8 cellular contexts compared by ENCODE assay signal in the genomic region with DNA sequence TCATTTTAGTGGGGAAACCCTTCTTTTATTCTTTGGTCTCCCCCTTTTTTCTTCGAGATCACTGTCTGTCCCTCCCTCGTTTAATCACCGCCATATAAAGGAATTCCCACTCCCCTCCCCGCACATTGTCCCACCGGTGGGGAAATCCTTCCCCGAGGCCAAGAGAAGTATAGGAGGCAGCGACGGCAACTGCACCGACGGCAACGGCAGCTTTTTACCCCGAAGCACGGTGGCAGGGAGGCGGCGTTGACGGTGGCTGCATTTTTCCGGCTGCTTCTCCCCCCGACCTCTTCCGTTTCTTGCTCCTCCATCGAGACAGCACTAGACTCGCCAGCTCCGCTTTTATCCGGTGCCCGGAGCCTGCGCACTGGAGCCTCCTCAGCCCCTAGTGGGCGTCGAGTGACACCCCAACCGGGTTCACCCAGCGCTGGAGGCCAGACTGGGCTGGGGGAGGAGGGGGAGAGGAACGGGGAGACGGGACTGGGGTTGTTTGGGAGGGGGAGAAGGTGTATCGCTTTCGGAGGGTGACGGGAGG. TPM values are rescaled to one million over a fixed set of nuclear protein-coding genes. Genes with fewer than 3 reads are reported as not detected.
DNase-seq lines count a peak whose midpoint lies in the region; ATAC-seq and TF ChIP-seq lines count a peak whose summit lies in the region.

No MANE protein-coding gene starts in this region.

- H3K27me3 Mint-ChIP-seq in CD4-positive, alpha-beta T cell: peaks cover 13% of the 10 kb centered on the region
- H3K27me3 Mint-ChIP-seq in activated CD8-positive, alpha-beta T cell treated with anti-CD3 and anti-CD28 coated beads, Interleukin-2, amount 10 ng/mL, durations not matched to agents 7 days and 5 days (ENCODE audit: low read depth): peaks cover 2% of the 10 kb centered on the region
- H3K27me3 Mint-ChIP-seq in memory B cell: no peaks in the 10 kb centered on the region

- H3K9me3 ChIP-seq in CD4-positive, alpha-beta T cell (ENCODE audit: control insufficient read depth, low read length): no peaks in the 10 kb centered on the region

- H3K4me1 Mint-ChIP-seq in CD4-positive, alpha-beta T cell (ENCODE audit: low read depth): peaks cover 50% of the 10 kb centered on the region
- H3K4me1 Mint-ChIP-seq in activated CD8-positive, alpha-beta T cell treated with anti-CD3 and anti-CD28 coated beads, Interleukin-2, amount 10 ng/mL, durations not matched to agents 7 days and 5 days (ENCODE audit: low read depth): peaks cover 34% of the 10 kb centered on the region
- H3K4me1 Mint-ChIP-seq in memory B cell: peaks cover 27% of the 10 kb centered on the region

- H3K9me3 Mint-ChIP-seq in CD4-positive, alpha-beta T cell: no peaks in the 10 kb centered on the region
- H3K9me3 Mint-ChIP-seq in activated CD8-positive, alpha-beta T cell treated with anti-CD3 and anti-CD28 coated beads, Interleukin-2, amount 10 ng/mL, durations not matched to agents 7 days and 5 days (ENCODE audit: insufficient read depth): no peaks in the 10 kb centered on the region
- H3K9me3 Mint-ChIP-seq in memory B cell: no peaks in the 10 kb centered on the region

- peak overlapping the region; percentile 97 for H3K4me3 Mint-ChIP-seq in CD4-positive, alpha-beta T cell
- peak overlapping the region; percentile 99 for H3K4me3 Mint-ChIP-seq in activated CD8-positive, alpha-beta T cell treated with anti-CD3 and anti-CD28 coated beads, Interleukin-2, amount 10 ng/mL, durations not matched to agents 7 days and 5 days
- peak overlapping the region; percentile 95 for H3K4me3 Mint-ChIP-seq in memory B cell

- CTCF ChIA-PET in CD4-positive, alpha-beta T cell (lab: Charles Lee): interaction anchor here (0.7 to 14.8 kb wide), 12 partner anchors 10 to 89 kb away, joined by 3 to 159 read pairs (median 4); no protein-coding TSS in a partner anchor
- CTCF ChIA-PET in activated CD8-positive, alpha-beta T cell treated with anti-CD3 and anti-CD28 coated beads, Interleukin-2, amount 10 ng/mL, durations not matched to agents 7 days and 5 days (lab: Charles Lee): interaction anchor here (0.7 to 5.8 kb wide), 5 partner anchors 10 to 91 kb away, joined by 3 to 82 read pairs (median 5); no protein-coding TSS in a partner anchor

- intact Hi-C loops in CD4-positive, alpha-beta T cell (cut with DNase I, micrococcal nuclease): loop anchor here (2.0 to 10.0 kb wide), 2 partner anchors 69 to 1271 kb away; partner anchors contain the start of gene NAMPT (in 1 of the 2)

- H3K36me3 Mint-ChIP-seq in CD4-positive, alpha-beta T cell (ENCODE audit: low read depth): peaks cover 86% of the 10 kb centered on the region
- H3K36me3 Mint-ChIP-seq in activated CD8-positive, alpha-beta T cell treated with anti-CD3 and anti-CD28 coated beads, Interleukin-2, amount 10 ng/mL, durations not matched to agents 7 days and 5 days (ENCODE audit: low read depth): peaks cover 81% of the 10 kb centered on the region
- peaks cover 10% of the 10 kb centered on the region for H3K36me3 Mint-ChIP-seq in memory B cell

- no peaks in the 10 kb centered on the region for H3K27me3 ChIP-seq in CD4-positive, alpha-beta T cell (ENCODE audit: control insufficient read depth, insufficient read depth, low read length)

- peak; percentile 59 for ATAC-seq in CD4-positive, alpha-beta T cell (ENCODE audit: poor library complexity)
- peak; percentile 37 for ATAC-seq in GM19395 (IDR thresholded peaks at IDR 0.05; ENCODE audit: unreplicated experiment)
- ATAC-seq in HG03575 (IDR thresholded peaks at IDR 0.05; ENCODE audit: extremely low read depth, insufficient number of reproducible peaks, low FRiP score, unreplicated experiment): peak; percentile 4
- ATAC-seq in activated CD8-positive, alpha-beta T cell treated with anti-CD3 and anti-CD28 coated beads, Interleukin-2, amount 10 ng/mL, durations not matched to agents 7 days and 5 days: peak; percentile 63
- ATAC-seq in memory B cell (ENCODE audit: low read depth): peak; percentile 52

- peak; percentile 90 to 98 (median 94) for DNase-seq in CD4-positive, alpha-beta T cell
- DNase-seq in NCI-H82 treated with DMSO at 0.1 percent for 48 hours (lab: John Stamatoyannopoulos, UW; ENCODE audit: unreplicated experiment): peak; percentile 60
- peak; percentile 94 for DNase-seq in activated CD8-positive, alpha-beta T cell treated with anti-CD3 and anti-CD28 coated beads, Interleukin-2, amount 10 ng/mL, durations not matched to agents 7 days and 5 days
- DNase-seq in effector CD8-positive, alpha-beta T cell (lab: John Stamatoyannopoulos, UW): peak; percentile 88
- peak; percentile 92 to 95 for DNase-seq in memory B cell (ENCODE audit: low spot score in 2 of 2)
- peak; percentile 93 for DNase-seq in stimulated activated CD8-positive, alpha-beta memory T cell treated with anti-CD3 and anti-CD28 coated beads, Interleukin-12 subunit alpha, Interleukin-12 subunit beta, amount 100 ng/mL, for 1 hour (ENCODE audit: low read depth)

- peak overlapping the region; percentile 100 for H3K27ac ChIP-seq in CD4-positive, alpha-beta T cell (ENCODE audit: low read depth, low read length)

- POLR2A ChIA-PET in CD4-positive, alpha-beta T cell (lab: Charles Lee): interaction anchor here (0.6 to 10.2 kb wide), 28 partner anchors 10 to 1272 kb away, joined by 3 to 560 read pairs (median 5); partner anchors contain the start of genes NAMPT, RINT1 and SYPL1
- POLR2A ChIA-PET in activated CD8-positive, alpha-beta T cell treated with anti-CD3 and anti-CD28 coated beads, Interleukin-2, amount 10 ng/mL, durations not matched to agents 7 days and 5 days (lab: Charles Lee): interaction anchor here (0.5 to 13.8 kb wide), 35 partner anchors 8 to 1666 kb away, joined by 3 to 373 read pairs (median 3); partner anchors contain the start of genes PSMC2, RINT1 and SRPK2

- H3K27ac Mint-ChIP-seq in CD4-positive, alpha-beta T cell: peak overlapping the region; percentile 100
- peak overlapping the region; percentile 99 for H3K27ac Mint-ChIP-seq in activated CD8-positive, alpha-beta T cell treated with anti-CD3 and anti-CD28 coated beads, Interleukin-2, amount 10 ng/mL, durations not matched to agents 7 days and 5 days
- H3K27ac Mint-ChIP-seq in memory B cell: peak overlapping the region; percentile 100

- no peak for TF ChIP-seq CTCF in CD4-positive, alpha-beta T cell (IDR thresholded peaks at IDR 0.05)

RNA-seq across cellular contexts. Expression of gene KMT2E, which starts 0.7 kb away (rescaled TPM):
- total RNA-seq in CD4-positive, alpha-beta T cell: 100 to 1,000 TPM; 295 to 296 TPM
- 100 to 1,000 TPM in 1 of 2 experiments, 10 to 100 TPM in 1; 95.1 to 105 TPM for total RNA-seq in activated CD8-positive, alpha-beta T cell treated with anti-CD3 and anti-CD28 coated beads, Interleukin-2, amount 10 ng/mL, durations not matched to agents 7 days and 5 days

Comparison
In these comparisons a context has a peak if more than half of its experiments do, and no peak if none do; other contexts are left out.
1. Peak in every context shown above with its lines: DNase-seq, ATAC-seq and H3K27ac ChIP-seq.
2. ATAC-seq: peak in every context shown above with its lines; median percentile 63 in activated CD8-positive, alpha-beta T cell treated with anti-CD3 and anti-CD28 coated beads, Interleukin-2, amount 10 ng/mL, durations not matched to agents 7 days and 5 days; 59 in CD4-positive, alpha-beta T cell; 52 in memory B cell; 37 in GM19395; 4 in HG03575.